ENCODE assay signal across 22 cellular contexts in the genomic region with DNA sequence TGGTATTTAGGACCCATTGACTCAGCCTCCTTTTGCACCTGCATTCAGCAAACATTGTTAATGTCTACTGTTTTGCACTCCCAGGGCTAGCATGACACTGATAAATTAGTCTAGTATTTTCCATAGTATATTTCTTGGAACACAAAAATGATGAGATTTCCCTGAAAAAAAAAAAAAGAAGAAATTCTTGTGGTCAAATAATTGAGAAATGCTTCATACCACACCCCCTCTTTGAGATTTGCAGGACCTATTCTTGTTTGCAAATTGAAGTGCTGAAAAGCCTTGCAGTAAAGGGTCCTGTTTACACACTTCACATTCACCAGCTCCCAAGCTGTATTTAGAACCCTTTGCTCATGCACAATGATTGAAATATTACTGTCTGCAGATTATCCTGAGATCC. TPM values are rescaled to one million over a fixed set of nuclear protein-coding genes. Genes with fewer than 3 reads are reported as not detected.
DNase-seq lines count a peak whose midpoint lies in the region; ATAC-seq lines count a peak whose summit lies in the region.
"Had no signal": no experiment of that assay in that cellular context is flagged by ENCODE, and none has a peak within 500 bp of the region (broad histone marks: within the 10 kb centered on the region; RNA-seq: fewer than 3 reads in every experiment).

No MANE protein-coding gene starts in this region.

- DNase-seq in activated naive CD8-positive, alpha-beta T cell treated with anti-CD3 and anti-CD28 coated beads, Interleukin-2, amount 10 ng/mL, durations not matched to agents 7 days and 5 days, result no peak
- no peak for DNase-seq in activated naive CD8-positive, alpha-beta T cell treated with anti-CD3 and anti-CD28 coated beads for 36 hours
- DNase-seq in OCI-M1 (lab: John Stamatoyannopoulos, UW), result peak; percentile 76
- DNase-seq in iris pigment epithelial cell (ENCODE audit: low read depth), result peak; percentile 42
- DNase-seq in GF-D8 (lab: John Stamatoyannopoulos, UW), result no peak
- no peak for DNase-seq in activated CD4-positive, alpha-beta memory T cell treated with anti-CD3 and anti-CD28 coated beads for 36 hours
- DNase-seq: activated CD4-positive, alpha-beta T cell treated with anti-CD3 and anti-CD28 coated beads for 4 hours; activated naive CD4-positive, alpha-beta T cell treated with anti-CD3 and anti-CD28 coated beads, Interleukin-2, amount 50 U/mL, for 16 hours; brain microvascular endothelial cell; dorsolateral prefrontal cortex; erythroblast; head of caudate nucleus; HFFc6; midbrain; NCI-H1694; NCI-H524; retina; stimulated activated CD4-positive, alpha-beta T cell treated with anti-CD3 and anti-CD28 coated beads, Interleukin-1b, Interleukin-23, amount 100 ng/mL, for 48 hours; stomach had no signal

- intact Hi-C loops in activated CD4-positive, alpha-beta memory T cell treated with anti-CD3 and anti-CD28 coated beads for 36 hours (cut with micrococcal nuclease), result no loop called here

- H3K27ac Mint-ChIP-seq in activated naive CD8-positive, alpha-beta T cell treated with anti-CD3 and anti-CD28 coated beads, Interleukin-2, amount 10 ng/mL, durations not matched to agents 7 days and 5 days, result peak overlapping the region; percentile 46
- H3K27ac Mint-ChIP-seq in activated naive CD8-positive, alpha-beta T cell treated with anti-CD3 and anti-CD28 coated beads for 36 hours, result no peak overlapping the region
- no peak overlapping the region for H3K27ac Mint-ChIP-seq in activated CD4-positive, alpha-beta memory T cell treated with anti-CD3 and anti-CD28 coated beads for 36 hours
- H3K27ac Mint-ChIP-seq: HFFc6 had no signal

- peaks cover 13% of the 10 kb centered on the region for H3K27me3 Mint-ChIP-seq in activated naive CD8-positive, alpha-beta T cell treated with anti-CD3 and anti-CD28 coated beads, Interleukin-2, amount 10 ng/mL, durations not matched to agents 7 days and 5 days
- H3K27me3 Mint-ChIP-seq in activated naive CD8-positive, alpha-beta T cell treated with anti-CD3 and anti-CD28 coated beads for 36 hours, result peaks cover 19% of the 10 kb centered on the region
- H3K27me3 Mint-ChIP-seq in activated CD4-positive, alpha-beta memory T cell treated with anti-CD3 and anti-CD28 coated beads for 36 hours, result peaks cover 9% of the 10 kb centered on the region

- H3K36me3 Mint-ChIP-seq in activated naive CD8-positive, alpha-beta T cell treated with anti-CD3 and anti-CD28 coated beads, Interleukin-2, amount 10 ng/mL, durations not matched to agents 7 days and 5 days, result no peaks in the 10 kb centered on the region
- no peaks in the 10 kb centered on the region for H3K36me3 Mint-ChIP-seq in activated naive CD8-positive, alpha-beta T cell treated with anti-CD3 and anti-CD28 coated beads for 36 hours
- no peaks in the 10 kb centered on the region for H3K36me3 Mint-ChIP-seq in activated CD4-positive, alpha-beta memory T cell treated with anti-CD3 and anti-CD28 coated beads for 36 hours

- CTCF ChIA-PET in activated CD4-positive, alpha-beta memory T cell treated with anti-CD3 and anti-CD28 coated beads for 36 hours (lab: Charles Lee), result interaction anchor here (1.2 to 1.5 kb wide), 2 partner anchors 8 to 38 kb away, joined by 5 to 6 read pairs; no protein-coding TSS in a partner anchor

- peak overlapping the region; percentile 91 for H3K27ac ChIP-seq in subcutaneous abdominal adipose tissue (ENCODE audit: low read depth, low read length)
- H3K27ac ChIP-seq: brain microvascular endothelial cell, dorsolateral prefrontal cortex had no signal

- no peaks in the 10 kb centered on the region for H3K9me3 ChIP-seq in subcutaneous abdominal adipose tissue (ENCODE audit: control insufficient read depth in 5 of 5, low read length in 5 of 5)

- H3K4me1 ChIP-seq in subcutaneous abdominal adipose tissue (ENCODE audit: control insufficient read depth in 5 of 5, insufficient read depth in 5 of 5, low read length in 5 of 5), result peaks cover 4 to 38% (median 30%) of the 10 kb centered on the region in 5 donors
- H3K4me1 ChIP-seq: stomach had no signal

- peaks cover 1% of the 10 kb centered on the region for H3K9me3 Mint-ChIP-seq in activated naive CD8-positive, alpha-beta T cell treated with anti-CD3 and anti-CD28 coated beads, Interleukin-2, amount 10 ng/mL, durations not matched to agents 7 days and 5 days
- no peaks in the 10 kb centered on the region for H3K9me3 Mint-ChIP-seq in activated naive CD8-positive, alpha-beta T cell treated with anti-CD3 and anti-CD28 coated beads for 36 hours
- no peaks in the 10 kb centered on the region for H3K9me3 Mint-ChIP-seq in activated CD4-positive, alpha-beta memory T cell treated with anti-CD3 and anti-CD28 coated beads for 36 hours
- H3K9me3 Mint-ChIP-seq: HFFc6 had no signal

- no peaks in the 10 kb centered on the region for H3K36me3 ChIP-seq in subcutaneous abdominal adipose tissue (ENCODE audit: control insufficient read depth in 5 of 5, insufficient read depth in 5 of 5, low read length in 5 of 5)
- H3K36me3 ChIP-seq: brain microvascular endothelial cell, stomach had no signal

- ATAC-seq in activated naive CD8-positive, alpha-beta T cell treated with anti-CD3 and anti-CD28 coated beads, Interleukin-2, amount 10 ng/mL, durations not matched to agents 7 days and 5 days (ENCODE audit: low read depth), result no peak
- no peak for ATAC-seq in HG02642 (IDR thresholded peaks at IDR 0.05; ENCODE audit: poor library complexity, unreplicated experiment)
- ATAC-seq: Panc1 had no signal

- H3K4me3 ChIP-seq in subcutaneous abdominal adipose tissue (ENCODE audit: low read depth in 1 of 5, low read length in 5 of 5), result no peak overlapping the region
- H3K4me3 ChIP-seq: dorsolateral prefrontal cortex, stomach had no signal

- H3K4me1 Mint-ChIP-seq in activated naive CD8-positive, alpha-beta T cell treated with anti-CD3 and anti-CD28 coated beads, Interleukin-2, amount 10 ng/mL, durations not matched to agents 7 days and 5 days, result peaks cover 7% of the 10 kb centered on the region
- peaks cover 12% of the 10 kb centered on the region for H3K4me1 Mint-ChIP-seq in activated naive CD8-positive, alpha-beta T cell treated with anti-CD3 and anti-CD28 coated beads for 36 hours
- peaks cover 29% of the 10 kb centered on the region for H3K4me1 Mint-ChIP-seq in activated CD4-positive, alpha-beta memory T cell treated with anti-CD3 and anti-CD28 coated beads for 36 hours (ENCODE audit: low read depth)

- H3K27me3 ChIP-seq in subcutaneous abdominal adipose tissue (ENCODE audit: control insufficient read depth in 5 of 5, insufficient read depth in 4 of 5, low read length in 5 of 5), result no peaks in the 10 kb centered on the region
- H3K27me3 ChIP-seq: brain microvascular endothelial cell, dorsolateral prefrontal cortex had no signal

- H3K4me3 Mint-ChIP-seq in activated naive CD8-positive, alpha-beta T cell treated with anti-CD3 and anti-CD28 coated beads, Interleukin-2, amount 10 ng/mL, durations not matched to agents 7 days and 5 days, result no peak overlapping the region
- no peak overlapping the region for H3K4me3 Mint-ChIP-seq in activated naive CD8-positive, alpha-beta T cell treated with anti-CD3 and anti-CD28 coated beads for 36 hours
- H3K4me3 Mint-ChIP-seq in activated CD4-positive, alpha-beta memory T cell treated with anti-CD3 and anti-CD28 coated beads for 36 hours, result no peak overlapping the region
- H3K4me3 Mint-ChIP-seq: HFFc6 had no signal

- POLR2A ChIA-PET in activated naive CD8-positive, alpha-beta T cell treated with anti-CD3 and anti-CD28 coated beads, Interleukin-2, amount 10 ng/mL, durations not matched to agents 7 days and 5 days (lab: Charles Lee), result no interaction called here
- POLR2A ChIA-PET in activated CD4-positive, alpha-beta memory T cell treated with anti-CD3 and anti-CD28 coated beads for 36 hours (lab: Charles Lee), result interaction anchor here (1.0 kb wide), 1 partner anchor 250 kb away, joined by 3 read pairs; no protein-coding TSS in a partner anchor

- no peak overlapping the region for H3K9ac ChIP-seq in subcutaneous abdominal adipose tissue (ENCODE audit: low read length in 5 of 5)

RNA-seq across cellular contexts. Expression of a gene that starts 36.3 kb away (rescaled TPM):
- total RNA-seq in activated naive CD8-positive, alpha-beta T cell treated with anti-CD3 and anti-CD28 coated beads, Interleukin-2, amount 10 ng/mL, durations not matched to agents 7 days and 5 days, result 1 to 10 TPM; 6.0 to 6.4 TPM
- total RNA-seq in activated naive CD8-positive, alpha-beta T cell treated with anti-CD3 and anti-CD28 coated beads for 36 hours, result under 1 TPM; 0.50 to 0.74 TPM
- 1 to 10 TPM; 8.0 to 8.5 TPM for total RNA-seq in activated CD4-positive, alpha-beta memory T cell treated with anti-CD3 and anti-CD28 coated beads for 36 hours
- total RNA-seq: HFFc6 had no signal

Comparison
In these comparisons a context has a peak if more than half of its experiments do, and no peak if none do; other contexts are left out.
1. RNA of a gene that starts 36.3 kb away (total RNA-seq): 8.0 to 8.5 TPM in activated CD4-positive, alpha-beta memory T cell treated with anti-CD3 and anti-CD28 coated beads for 36 hours and 6.0 to 6.4 TPM in activated naive CD8-positive, alpha-beta T cell treated with anti-CD3 and anti-CD28 coated beads, Interleukin-2, amount 10 ng/mL, durations not matched to agents 7 days and 5 days; 0.50 to 0.74 TPM in activated naive CD8-positive, alpha-beta T cell treated with anti-CD3 and anti-CD28 coated beads for 36 hours; every median in the first group is over 4 times any median in the second.
2. DNase-seq: peak in OCI-M1 (single experiment) and iris pigment epithelial cell (single experiment); none in activated naive CD8-positive, alpha-beta T cell treated with anti-CD3 and anti-CD28 coated beads, Interleukin-2, amount 10 ng/mL, durations not matched to agents 7 days and 5 days (single experiment), activated naive CD8-positive, alpha-beta T cell treated with anti-CD3 and anti-CD28 coated beads for 36 hours (single experiment), GF-D8 (single experiment) and activated CD4-positive, alpha-beta memory T cell treated with anti-CD3 and anti-CD28 coated beads for 36 hours (single experiment).